1 cellular context compared by ENCODE assay signal in the genomic region with DNA sequence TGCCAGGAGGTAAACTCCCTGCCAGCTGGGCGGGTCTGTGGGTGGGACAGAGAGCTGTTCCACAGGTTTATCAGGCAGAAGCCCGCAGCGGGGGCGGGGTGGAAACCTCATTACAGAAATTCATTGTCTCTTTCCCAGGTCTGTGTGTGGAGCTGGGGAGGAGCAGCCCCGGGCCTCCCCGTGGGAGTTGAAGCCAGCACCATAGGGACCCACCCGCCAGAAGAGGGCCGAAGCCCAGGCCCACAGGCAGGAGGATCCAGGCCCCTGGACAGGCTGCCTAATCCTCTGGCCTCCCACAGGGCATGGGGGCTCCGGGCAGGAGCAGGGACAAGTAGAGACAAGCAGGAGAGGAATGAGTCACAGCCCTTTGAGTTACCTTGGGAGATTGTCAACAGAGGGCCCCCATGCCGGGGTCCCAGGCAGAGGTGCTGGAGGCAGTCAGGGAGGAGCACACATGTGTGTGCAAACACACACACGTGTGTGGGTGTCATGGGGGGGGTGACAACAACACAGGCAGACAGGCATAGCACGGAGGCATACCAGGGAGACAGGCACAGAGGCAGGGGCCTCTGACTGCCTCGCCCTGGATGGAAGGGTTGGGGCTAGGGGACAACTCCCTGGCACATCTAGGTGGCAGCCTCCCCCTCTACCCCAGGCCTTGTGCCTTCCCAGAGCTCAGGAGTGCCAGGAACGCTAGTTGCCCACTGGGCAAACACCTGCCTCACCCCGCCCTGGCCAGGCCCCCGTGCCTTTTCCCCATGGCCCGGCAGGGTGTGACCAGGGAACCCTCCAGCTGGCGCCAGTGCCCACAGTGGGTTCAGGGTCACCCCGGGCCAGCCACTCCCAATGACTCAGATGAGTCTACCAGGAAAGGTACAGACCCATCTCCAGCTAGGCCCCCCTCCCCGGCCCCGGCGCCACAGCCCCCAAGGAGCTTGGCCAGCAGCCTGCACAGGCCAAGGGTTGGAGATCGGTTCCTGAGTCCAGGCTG.
TF ChIP-seq lines count a peak whose summit lies in the region.

No MANE protein-coding gene starts in this region.

TF ChIP-seq in HepG2, 621 proteins besides CTCF, POLR2A, EP300 and RAD21 (continued from another document):
- TF ChIP-seq, protein P1, sequence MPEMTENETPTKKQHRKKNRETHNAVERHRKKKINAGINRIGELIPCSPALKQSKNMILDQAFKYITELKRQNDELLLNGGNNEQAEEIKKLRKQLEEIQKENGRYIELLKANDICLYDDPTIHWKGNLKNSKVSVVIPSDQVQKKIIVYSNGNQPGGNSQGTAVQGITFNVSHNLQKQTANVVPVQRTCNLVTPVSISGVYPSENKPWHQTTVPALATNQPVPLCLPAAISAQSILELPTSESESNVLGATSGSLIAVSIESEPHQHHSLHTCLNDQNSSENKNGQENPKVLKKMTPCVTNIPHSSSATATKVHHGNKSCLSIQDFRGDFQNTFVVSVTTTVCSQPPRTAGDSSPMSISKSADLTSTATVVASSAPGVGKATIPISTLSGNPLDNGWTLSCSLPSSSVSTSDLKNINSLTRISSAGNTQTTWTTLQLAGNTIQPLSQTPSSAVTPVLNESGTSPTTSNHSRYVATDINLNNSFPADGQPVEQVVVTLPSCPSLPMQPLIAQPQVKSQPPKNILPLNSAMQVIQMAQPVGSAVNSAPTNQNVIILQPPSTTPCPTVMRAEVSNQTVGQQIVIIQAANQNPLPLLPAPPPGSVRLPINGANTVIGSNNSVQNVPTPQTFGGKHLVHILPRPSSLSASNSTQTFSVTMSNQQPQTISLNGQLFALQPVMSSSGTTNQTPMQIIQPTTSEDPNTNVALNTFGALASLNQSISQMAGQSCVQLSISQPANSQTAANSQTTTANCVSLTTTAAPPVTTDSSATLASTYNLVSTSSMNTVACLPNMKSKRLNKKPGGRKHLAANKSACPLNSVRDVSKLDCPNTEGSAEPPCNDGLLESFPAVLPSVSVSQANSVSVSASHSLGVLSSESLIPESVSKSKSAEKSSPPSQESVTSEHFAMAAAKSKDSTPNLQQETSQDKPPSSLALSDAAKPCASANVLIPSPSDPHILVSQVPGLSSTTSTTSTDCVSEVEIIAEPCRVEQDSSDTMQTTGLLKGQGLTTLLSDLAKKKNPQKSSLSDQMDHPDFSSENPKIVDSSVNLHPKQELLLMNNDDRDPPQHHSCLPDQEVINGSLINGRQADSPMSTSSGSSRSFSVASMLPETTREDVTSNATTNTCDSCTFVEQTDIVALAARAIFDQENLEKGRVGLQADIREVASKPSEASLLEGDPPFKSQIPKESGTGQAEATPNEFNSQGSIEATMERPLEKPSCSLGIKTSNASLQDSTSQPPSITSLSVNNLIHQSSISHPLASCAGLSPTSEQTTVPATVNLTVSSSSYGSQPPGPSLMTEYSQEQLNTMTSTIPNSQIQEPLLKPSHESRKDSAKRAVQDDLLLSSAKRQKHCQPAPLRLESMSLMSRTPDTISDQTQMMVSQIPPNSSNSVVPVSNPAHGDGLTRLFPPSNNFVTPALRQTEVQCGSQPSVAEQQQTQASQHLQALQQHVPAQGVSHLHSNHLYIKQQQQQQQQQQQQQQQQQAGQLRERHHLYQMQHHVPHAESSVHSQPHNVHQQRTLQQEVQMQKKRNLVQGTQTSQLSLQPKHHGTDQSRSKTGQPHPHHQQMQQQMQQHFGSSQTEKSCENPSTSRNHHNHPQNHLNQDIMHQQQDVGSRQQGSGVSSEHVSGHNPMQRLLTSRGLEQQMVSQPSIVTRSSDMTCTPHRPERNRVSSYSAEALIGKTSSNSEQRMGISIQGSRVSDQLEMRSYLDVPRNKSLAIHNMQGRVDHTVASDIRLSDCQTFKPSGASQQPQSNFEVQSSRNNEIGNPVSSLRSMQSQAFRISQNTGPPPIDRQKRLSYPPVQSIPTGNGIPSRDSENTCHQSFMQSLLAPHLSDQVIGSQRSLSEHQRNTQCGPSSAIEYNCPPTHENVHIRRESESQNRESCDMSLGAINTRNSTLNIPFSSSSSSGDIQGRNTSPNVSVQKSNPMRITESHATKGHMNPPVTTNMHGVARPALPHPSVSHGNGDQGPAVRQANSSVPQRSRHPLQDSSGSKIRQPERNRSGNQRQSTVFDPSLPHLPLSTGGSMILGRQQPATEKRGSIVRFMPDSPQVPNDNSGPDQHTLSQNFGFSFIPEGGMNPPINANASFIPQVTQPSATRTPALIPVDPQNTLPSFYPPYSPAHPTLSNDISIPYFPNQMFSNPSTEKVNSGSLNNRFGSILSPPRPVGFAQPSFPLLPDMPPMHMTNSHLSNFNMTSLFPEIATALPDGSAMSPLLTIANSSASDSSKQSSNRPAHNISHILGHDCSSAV (CRISPR knock-in tag; IDR thresholded peaks at IDR 0.05; ENCODE audit: borderline replicate concordance) = no peak
- TF ChIP-seq ZFX (CRISPR knock-in tag; IDR thresholded peaks at IDR 0.05; ENCODE audit: low read depth) = peak; percentile 60
- no peak for TF ChIP-seq BATF2 (CRISPR knock-in tag; IDR thresholded peaks at IDR 0.05)
- TF ChIP-seq, protein P2, sequence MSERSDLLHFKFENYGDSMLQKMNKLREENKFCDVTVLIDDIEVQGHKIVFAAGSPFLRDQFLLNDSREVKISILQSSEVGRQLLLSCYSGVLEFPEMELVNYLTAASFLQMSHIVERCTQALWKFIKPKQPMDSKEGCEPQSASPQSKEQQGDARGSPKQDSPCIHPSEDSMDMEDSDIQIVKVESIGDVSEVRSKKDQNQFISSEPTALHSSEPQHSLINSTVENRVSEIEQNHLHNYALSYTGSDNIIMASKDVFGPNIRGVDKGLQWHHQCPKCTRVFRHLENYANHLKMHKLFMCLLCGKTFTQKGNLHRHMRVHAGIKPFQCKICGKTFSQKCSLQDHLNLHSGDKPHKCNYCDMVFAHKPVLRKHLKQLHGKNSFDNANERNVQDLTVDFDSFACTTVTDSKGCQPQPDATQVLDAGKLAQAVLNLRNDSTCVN (CRISPR knock-in tag; IDR thresholded peaks at IDR 0.05; ENCODE audit: borderline replicate concordance) = no peak
- peak; percentile 60; the same call in 1 of the 2 replicates for TF ChIP-seq MED1 (CRISPR knock-in tag; IDR thresholded peaks at IDR 0.05)
- TF ChIP-seq, protein P3, sequence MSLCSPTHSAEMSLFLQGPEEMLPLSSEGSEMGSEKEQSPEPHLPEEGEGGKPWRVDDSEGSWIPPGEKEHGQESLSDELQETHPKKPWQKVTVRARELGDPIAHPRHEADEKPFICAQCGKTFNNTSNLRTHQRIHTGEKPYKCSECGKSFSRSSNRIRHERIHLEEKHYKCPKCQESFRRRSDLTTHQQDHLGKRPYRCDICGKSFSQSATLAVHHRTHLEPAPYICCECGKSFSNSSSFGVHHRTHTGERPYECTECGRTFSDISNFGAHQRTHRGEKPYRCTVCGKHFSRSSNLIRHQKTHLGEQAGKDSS (CRISPR knock-in tag; IDR thresholded peaks at IDR 0.05; ENCODE audit: borderline replicate concordance, low read depth) = 0 out of 2 replicates have a peak, but pooled peaks have one; percentile 5
- TF ChIP-seq TP53 (CRISPR knock-in tag; conservative IDR thresholded peaks at IDR 0.05) = peak; percentile 91; the same call in 1 of the 2 replicates
- TF ChIP-seq ZNF546 (CRISPR knock-in tag; conservative IDR thresholded peaks at IDR 0.05) = no peak
- no peak for TF ChIP-seq ZNF674 (CRISPR knock-in tag; IDR thresholded peaks at IDR 0.05; ENCODE audit: low read depth)
- TF ChIP-seq, protein P4, sequence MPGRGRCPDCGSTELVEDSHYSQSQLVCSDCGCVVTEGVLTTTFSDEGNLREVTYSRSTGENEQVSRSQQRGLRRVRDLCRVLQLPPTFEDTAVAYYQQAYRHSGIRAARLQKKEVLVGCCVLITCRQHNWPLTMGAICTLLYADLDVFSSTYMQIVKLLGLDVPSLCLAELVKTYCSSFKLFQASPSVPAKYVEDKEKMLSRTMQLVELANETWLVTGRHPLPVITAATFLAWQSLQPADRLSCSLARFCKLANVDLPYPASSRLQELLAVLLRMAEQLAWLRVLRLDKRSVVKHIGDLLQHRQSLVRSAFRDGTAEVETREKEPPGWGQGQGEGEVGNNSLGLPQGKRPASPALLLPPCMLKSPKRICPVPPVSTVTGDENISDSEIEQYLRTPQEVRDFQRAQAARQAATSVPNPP (CRISPR knock-in tag; IDR thresholded peaks at IDR 0.05) = no peak
- no peak for TF ChIP-seq KLF15 (CRISPR knock-in tag; IDR thresholded peaks at IDR 0.05; ENCODE audit: borderline replicate concordance)
- no peak for TF ChIP-seq ZNF18 (CRISPR knock-in tag; IDR thresholded peaks at IDR 0.05; ENCODE audit: insufficient replicate concordance)
- no peak for TF ChIP-seq NFATC3 (CRISPR knock-in tag; IDR thresholded peaks at IDR 0.05)
- TF ChIP-seq ZBTB7B (CRISPR knock-in tag; IDR thresholded peaks at IDR 0.05) = peak; percentile 75; the same call in 1 of the 2 replicates
- TF ChIP-seq AGO2 (optimal IDR thresholded peaks at IDR 0.05; ENCODE audit: low read depth, low read length) = no peak
- no peak for TF ChIP-seq ZNF75D (CRISPR knock-in tag; IDR thresholded peaks at IDR 0.05; ENCODE audit: borderline replicate concordance)
- TF ChIP-seq, protein P5, sequence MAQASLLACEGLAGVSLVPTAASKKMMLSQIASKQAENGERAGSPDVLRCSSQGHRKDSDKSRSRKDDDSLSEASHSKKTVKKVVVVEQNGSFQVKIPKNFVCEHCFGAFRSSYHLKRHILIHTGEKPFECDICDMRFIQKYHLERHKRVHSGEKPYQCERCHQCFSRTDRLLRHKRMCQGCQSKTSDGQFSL (CRISPR knock-in tag; IDR thresholded peaks at IDR 0.05) = peak; percentile 91
- no peak for TF ChIP-seq CCDC6 (CRISPR knock-in tag; IDR thresholded peaks at IDR 0.05)
